In genomic region chr10:118800920-118801319, GRCh38 we compare ENCODE assay signal across 8 cellular contexts. TPM values are rescaled to one million over a fixed set of nuclear protein-coding genes. Genes with fewer than 3 reads are reported as not detected.
DNase-seq lines count a peak whose midpoint lies in the region; ATAC-seq and TF ChIP-seq lines count a peak whose summit lies in the region.

No MANE protein-coding gene starts in this region.

- H3K27me3 Mint-ChIP-seq in effector memory CD8-positive, alpha-beta T cell, result peaks cover 43 to 80% of the 10 kb centered on the region in 2 donors

- 14% methylated on average over 4 of the region's 4 CpGs for WGBS in right lobe of liver (ENCODE audit: insufficient coverage, low coverage, low lambda C conversion rate, missing lambda C conversion rate)

- H3K9me3 ChIP-seq in right lobe of liver, result no peaks in the 10 kb centered on the region

- H3K36me3 Mint-ChIP-seq in effector memory CD8-positive, alpha-beta T cell (ENCODE audit: insufficient read depth), result no peaks in the 10 kb centered on the region

- H3K27ac ChIP-seq in right lobe of liver, result no peak overlapping the region

- H3K27me3 ChIP-seq in right lobe of liver, result no peaks in the 10 kb centered on the region

- intact Hi-C loops in right lobe of liver (cut with DNase I), result loop anchor here (10.0 kb wide), 1 partner anchor 236 kb away; no protein-coding TSS in a partner anchor

- H3K4me1 Mint-ChIP-seq in effector memory CD8-positive, alpha-beta T cell (ENCODE audit: low read depth in 2 of 2), result no peaks in the 10 kb centered on the region

- H3K4me1 ChIP-seq in right lobe of liver, result peaks cover 0 to 9% (median 0%) of the 10 kb centered on the region in 4 donors

- ATAC-seq in right lobe of liver (peak; percentile 77 to 86 (median 82)), GM19455 (IDR thresholded peaks at IDR 0.05; ENCODE audit: unreplicated experiment) (no peak), GM21619 (IDR thresholded peaks at IDR 0.05; ENCODE audit: unreplicated experiment) (no peak)
- ATAC-seq in effector memory CD8-positive, alpha-beta T cell (replicated peaks), result no peak

- H3K36me3 ChIP-seq in right lobe of liver, result no peaks in the 10 kb centered on the region

- DNase-seq in AML-193 (lab: John Stamatoyannopoulos, UW) (peak; percentile 2 to 11), HK-2 (ENCODE audit: unreplicated experiment) (peak; percentile 17), astrocyte of the hippocampus (ENCODE audit: low read depth, low spot score) (peak; percentile 42), right lobe of liver (peak in 2 of 3 donors; percentile 42 to 59), cerebellar cortex (ENCODE audit: low spot score) (no peak)
- no peak for DNase-seq in effector memory CD8-positive, alpha-beta T cell

- no peak overlapping the region for H3K4me3 ChIP-seq in right lobe of liver

- no peak for TF ChIP-seq POLR2A in right lobe of liver (IDR thresholded peaks at IDR 0.05)

- TF ChIP-seq CTCF in right lobe of liver (IDR thresholded peaks at IDR 0.05), result peak; percentile 56 to 72 (median 62)

- H3K27ac Mint-ChIP-seq in effector memory CD8-positive, alpha-beta T cell, result no peak overlapping the region

- H3K4me3 Mint-ChIP-seq in effector memory CD8-positive, alpha-beta T cell, result no peak overlapping the region

- H3K9me3 Mint-ChIP-seq in effector memory CD8-positive, alpha-beta T cell, result no peaks in the 10 kb centered on the region

RNA-seq across cellular contexts. Expression of gene CACUL1, which starts 46.1 kb away (rescaled TPM):
- 10 to 100 TPM; 15.5 to 26.4 (median 17.8) TPM for total RNA-seq in right lobe of liver

Comparison
In these comparisons a context has a peak if more than half of its experiments do, and no peak if none do; other contexts are left out.
1. DNase-seq: peak in AML-193 (2 of 2), HK-2 (single experiment), astrocyte of the hippocampus (single experiment) and right lobe of liver (2 of 3); none in effector memory CD8-positive, alpha-beta T cell (0 of 3) and cerebellar cortex (single experiment).
2. ATAC-seq: peak in right lobe of liver (4 of 4); none in effector memory CD8-positive, alpha-beta T cell (single experiment), GM19455 (single experiment) and GM21619 (single experiment).